In genomic region chr1:244089561-244089960, GRCh38 we compare ENCODE assay signal across 3 cellular contexts.
TF ChIP-seq lines count a peak whose summit lies in the region.

No MANE protein-coding gene starts in this region.

TF ChIP-seq in liver, 16 proteins besides CTCF, POLR2A, EP300 and RAD21:
- TF ChIP-seq GABPA (IDR thresholded peaks at IDR 0.05 in 1 of 2, conservative IDR thresholded peaks at IDR 0.05 in 1 of 2) = no peak
- peak; percentile 41 to 78 for TF ChIP-seq RXRA (IDR thresholded peaks at IDR 0.05)
- TF ChIP-seq SP1 (IDR thresholded peaks at IDR 0.05) = no peak
- TF ChIP-seq EGR1 (IDR thresholded peaks at IDR 0.05; ENCODE audit: low read depth in 2 of 2) = peak in 1 of 2 donors; percentile 35
- peak; percentile 81 for TF ChIP-seq YY1 (IDR thresholded peaks at IDR 0.05)
- TF ChIP-seq HNF4A (conservative IDR thresholded peaks at IDR 0.05) = peak; percentile 32 to 67
- no peak for TF ChIP-seq ZBTB33 (IDR thresholded peaks at IDR 0.05)
- peak; percentile 16 for TF ChIP-seq HNF4G (IDR thresholded peaks at IDR 0.05)
- TF ChIP-seq, protein P1, sequence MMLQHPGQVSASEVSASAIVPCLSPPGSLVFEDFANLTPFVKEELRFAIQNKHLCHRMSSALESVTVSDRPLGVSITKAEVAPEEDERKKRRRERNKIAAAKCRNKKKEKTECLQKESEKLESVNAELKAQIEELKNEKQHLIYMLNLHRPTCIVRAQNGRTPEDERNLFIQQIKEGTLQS (IDR thresholded peaks at IDR 0.05) = no peak
- TF ChIP-seq REST (IDR thresholded peaks at IDR 0.05) = peak; percentile 34
- peak; percentile 45 for TF ChIP-seq FOXA1 (IDR thresholded peaks at IDR 0.05)
- TF ChIP-seq TAF1 (conservative IDR thresholded peaks at IDR 0.05) = peak; percentile 22
- TF ChIP-seq NR2F2 (IDR thresholded peaks at IDR 0.05) = no peak
- TF ChIP-seq FOXA2 (IDR thresholded peaks at IDR 0.05) = peak; percentile 56
- TF ChIP-seq JUND (IDR thresholded peaks at IDR 0.05) = peak in 1 of 2 donors; percentile 53
- TF ChIP-seq, protein P2, sequence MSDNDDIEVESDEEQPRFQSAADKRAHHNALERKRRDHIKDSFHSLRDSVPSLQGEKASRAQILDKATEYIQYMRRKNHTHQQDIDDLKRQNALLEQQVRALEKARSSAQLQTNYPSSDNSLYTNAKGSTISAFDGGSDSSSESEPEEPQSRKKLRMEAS (IDR thresholded peaks at IDR 0.05) = peak; percentile 44

TF ChIP-seq in HepG2, 621 proteins besides CTCF, POLR2A, EP300 and RAD21:
- TF ChIP-seq MAFK (conservative IDR thresholded peaks at IDR 0.05 in 1 of 2, IDR thresholded peaks at IDR 0.05 in 1 of 2; ENCODE audit: low read length in 2 of 2) (peak in 1 of 2 experiments; percentile 36; a peak in 2 of 4 replicates), TAF1 (CRISPR knock-in tag; IDR thresholded peaks at IDR 0.05) (no peak)
TF ChIP-seq in HepG2: peak in this region for 1.

TF ChIP-seq in K562, 482 proteins besides CTCF, POLR2A, EP300 and RAD21 (continues in another document):
- TF ChIP-seq CREBBP (IDR thresholded peaks at IDR 0.05; ENCODE audit: low read depth, low read length) (no peak), ETV5 (CRISPR knock-in tag; IDR thresholded peaks at IDR 0.05; ENCODE audit: low read depth) (no peak), E2F8 (IDR thresholded peaks at IDR 0.05; ENCODE audit: low read depth, partially characterized antibody) (no peak), ZBTB7A (IDR thresholded peaks at IDR 0.05; ENCODE audit: borderline replicate concordance, control insufficient read depth, low read depth, low read length) (no peak), JUN (IDR thresholded peaks at IDR 0.05; ENCODE audit: borderline replicate concordance, low read depth, low read length) (no peak), JUN (CRISPR knock-in tag; IDR thresholded peaks at IDR 0.05; ENCODE audit: borderline replicate concordance) (no peak), NR2C1 (IDR thresholded peaks at IDR 0.05) (no peak), NR2C1 (tag; IDR thresholded peaks at IDR 0.05) (no peak), C11orf30 (IDR thresholded peaks at IDR 0.05; ENCODE audit: low read depth) (peak; percentile 30), KAT8 (IDR thresholded peaks at IDR 0.05; ENCODE audit: low read depth) (no peak), ESRRA (IDR thresholded peaks at IDR 0.05; ENCODE audit: borderline replicate concordance, low read depth) (no peak), CCAR2 (IDR thresholded peaks at IDR 0.05; ENCODE audit: low read depth, low read length) (no peak), GTF2E2 (tag; IDR thresholded peaks at IDR 0.05) (no peak), OTX1 (CRISPR knock-in tag; IDR thresholded peaks at IDR 0.05) (no peak), BRCA1 (IDR thresholded peaks at IDR 0.05) (no peak), BRCA1 (CRISPR knock-in tag; IDR thresholded peaks at IDR 0.05) (no peak), MBD2 (IDR thresholded peaks at IDR 0.05; ENCODE audit: borderline replicate concordance, low read depth) (no peak), EGR1 (conservative IDR thresholded peaks at IDR 0.05) (no peak), ASH1L (IDR thresholded peaks at IDR 0.05; ENCODE audit: borderline replicate concordance, low read depth, partially characterized antibody) (no peak), ATF4 (CRISPR knock-in tag; IDR thresholded peaks at IDR 0.05) (no peak), POLR2B (IDR thresholded peaks at IDR 0.05; ENCODE audit: low read depth, partially characterized antibody) (no peak), MTF1 (CRISPR knock-in tag; IDR thresholded peaks at IDR 0.05; ENCODE audit: borderline replicate concordance) (no peak), KDM2B (CRISPR knock-in tag; IDR thresholded peaks at IDR 0.05) (0 out of 2 replicates have a peak, but pooled peaks have one; percentile 9), CREB1 (IDR thresholded peaks at IDR 0.05) (no peak), CREB1 (CRISPR knock-in tag; IDR thresholded peaks at IDR 0.05) (no peak), RCOR1 (IDR thresholded peaks at IDR 0.05; ENCODE audit: borderline replicate concordance in 1 of 2, low read depth in 2 of 2, low read length in 2 of 2) (peak in 1 of 2 experiments; percentile 99; a peak in 2 of 4 replicates), NR4A1 (CRISPR knock-in tag; IDR thresholded peaks at IDR 0.05) (no peak), NR4A1 (tag; IDR thresholded peaks at IDR 0.05) (no peak), NFIX (CRISPR knock-in tag; IDR thresholded peaks at IDR 0.05; ENCODE audit: low read depth) (no peak), USF2 (CRISPR knock-in tag; IDR thresholded peaks at IDR 0.05) (no peak), XRCC3 (IDR thresholded peaks at IDR 0.05) (no peak), MTA2 (IDR thresholded peaks at IDR 0.05; ENCODE audit: low read depth) (no peak), MEF2D (tag; conservative IDR thresholded peaks at IDR 0.05; ENCODE audit: low read depth) (no peak), CREM (IDR thresholded peaks at IDR 0.05; ENCODE audit: low read depth) (no peak), ZNF764 (CRISPR knock-in tag; IDR thresholded peaks at IDR 0.05; ENCODE audit: low read depth) (no peak), ZNF311 (CRISPR knock-in tag; IDR thresholded peaks at IDR 0.05) (no peak), VEZF1 (CRISPR knock-in tag; IDR thresholded peaks at IDR 0.05) (peak; percentile 17; the same call in 1 of the 2 replicates), HDAC3 (IDR thresholded peaks at IDR 0.05; ENCODE audit: borderline replicate concordance, partially characterized antibody) (no peak), TCF3 (CRISPR knock-in tag; IDR thresholded peaks at IDR 0.05) (peak; percentile 34; the same call in 1 of the 2 replicates), CGGBP1 (CRISPR knock-in tag; IDR thresholded peaks at IDR 0.05) (no peak), PML (IDR thresholded peaks at IDR 0.05; ENCODE audit: low read length) (no peak), ZKSCAN8 (CRISPR knock-in tag; IDR thresholded peaks at IDR 0.05) (no peak), CBFA2T3 (IDR thresholded peaks at IDR 0.05) (peak; percentile 68), HDAC8 (tag; IDR thresholded peaks at IDR 0.05) (no peak), ESRRB (CRISPR knock-in tag; IDR thresholded peaks at IDR 0.05; ENCODE audit: borderline replicate concordance) (no peak), NFE2 (IDR thresholded peaks at IDR 0.05; ENCODE audit: low read depth) (peak; percentile 52; the same call in 1 of the 2 replicates), IFI16 (CRISPR knock-in tag; IDR thresholded peaks at IDR 0.05) (no peak), KDM1A (IDR thresholded peaks at IDR 0.05) (peak; percentile 92 to 93), KLF16 (IDR thresholded peaks at IDR 0.05) (peak; percentile 45; the same call in 1 of the 2 replicates)
- TF ChIP-seq, protein P3, sequence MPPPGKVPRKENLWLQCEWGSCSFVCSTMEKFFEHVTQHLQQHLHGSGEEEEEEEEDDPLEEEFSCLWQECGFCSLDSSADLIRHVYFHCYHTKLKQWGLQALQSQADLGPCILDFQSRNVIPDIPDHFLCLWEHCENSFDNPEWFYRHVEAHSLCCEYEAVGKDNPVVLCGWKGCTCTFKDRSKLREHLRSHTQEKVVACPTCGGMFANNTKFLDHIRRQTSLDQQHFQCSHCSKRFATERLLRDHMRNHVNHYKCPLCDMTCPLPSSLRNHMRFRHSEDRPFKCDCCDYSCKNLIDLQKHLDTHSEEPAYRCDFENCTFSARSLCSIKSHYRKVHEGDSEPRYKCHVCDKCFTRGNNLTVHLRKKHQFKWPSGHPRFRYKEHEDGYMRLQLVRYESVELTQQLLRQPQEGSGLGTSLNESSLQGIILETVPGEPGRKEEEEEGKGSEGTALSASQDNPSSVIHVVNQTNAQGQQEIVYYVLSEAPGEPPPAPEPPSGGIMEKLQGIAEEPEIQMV (tag; conservative IDR thresholded peaks at IDR 0.05; ENCODE audit: low read depth) = no peak
- TF ChIP-seq, protein P4, sequence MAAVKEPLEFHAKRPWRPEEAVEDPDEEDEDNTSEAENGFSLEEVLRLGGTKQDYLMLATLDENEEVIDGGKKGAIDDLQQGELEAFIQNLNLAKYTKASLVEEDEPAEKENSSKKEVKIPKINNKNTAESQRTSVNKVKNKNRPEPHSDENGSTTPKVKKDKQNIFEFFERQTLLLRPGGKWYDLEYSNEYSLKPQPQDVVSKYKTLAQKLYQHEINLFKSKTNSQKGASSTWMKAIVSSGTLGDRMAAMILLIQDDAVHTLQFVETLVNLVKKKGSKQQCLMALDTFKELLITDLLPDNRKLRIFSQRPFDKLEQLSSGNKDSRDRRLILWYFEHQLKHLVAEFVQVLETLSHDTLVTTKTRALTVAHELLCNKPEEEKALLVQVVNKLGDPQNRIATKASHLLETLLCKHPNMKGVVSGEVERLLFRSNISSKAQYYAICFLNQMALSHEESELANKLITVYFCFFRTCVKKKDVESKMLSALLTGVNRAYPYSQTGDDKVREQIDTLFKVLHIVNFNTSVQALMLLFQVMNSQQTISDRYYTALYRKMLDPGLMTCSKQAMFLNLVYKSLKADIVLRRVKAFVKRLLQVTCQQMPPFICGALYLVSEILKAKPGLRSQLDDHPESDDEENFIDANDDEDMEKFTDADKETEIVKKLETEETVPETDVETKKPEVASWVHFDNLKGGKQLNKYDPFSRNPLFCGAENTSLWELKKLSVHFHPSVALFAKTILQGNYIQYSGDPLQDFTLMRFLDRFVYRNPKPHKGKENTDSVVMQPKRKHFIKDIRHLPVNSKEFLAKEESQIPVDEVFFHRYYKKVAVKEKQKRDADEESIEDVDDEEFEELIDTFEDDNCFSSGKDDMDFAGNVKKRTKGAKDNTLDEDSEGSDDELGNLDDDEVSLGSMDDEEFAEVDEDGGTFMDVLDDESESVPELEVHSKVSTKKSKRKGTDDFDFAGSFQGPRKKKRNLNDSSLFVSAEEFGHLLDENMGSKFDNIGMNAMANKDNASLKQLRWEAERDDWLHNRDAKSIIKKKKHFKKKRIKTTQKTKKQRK (IDR thresholded peaks at IDR 0.05; ENCODE audit: borderline replicate concordance, low read depth, low read length) = no peak
- TF ChIP-seq, protein P5, sequence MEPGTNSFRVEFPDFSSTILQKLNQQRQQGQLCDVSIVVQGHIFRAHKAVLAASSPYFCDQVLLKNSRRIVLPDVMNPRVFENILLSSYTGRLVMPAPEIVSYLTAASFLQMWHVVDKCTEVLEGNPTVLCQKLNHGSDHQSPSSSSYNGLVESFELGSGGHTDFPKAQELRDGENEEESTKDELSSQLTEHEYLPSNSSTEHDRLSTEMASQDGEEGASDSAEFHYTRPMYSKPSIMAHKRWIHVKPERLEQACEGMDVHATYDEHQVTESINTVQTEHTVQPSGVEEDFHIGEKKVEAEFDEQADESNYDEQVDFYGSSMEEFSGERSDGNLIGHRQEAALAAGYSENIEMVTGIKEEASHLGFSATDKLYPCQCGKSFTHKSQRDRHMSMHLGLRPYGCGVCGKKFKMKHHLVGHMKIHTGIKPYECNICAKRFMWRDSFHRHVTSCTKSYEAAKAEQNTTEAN (CRISPR knock-in tag; IDR thresholded peaks at IDR 0.05) = no peak
